Comparison of ENCODE assay signal across 28 cellular contexts in the genomic region with DNA sequence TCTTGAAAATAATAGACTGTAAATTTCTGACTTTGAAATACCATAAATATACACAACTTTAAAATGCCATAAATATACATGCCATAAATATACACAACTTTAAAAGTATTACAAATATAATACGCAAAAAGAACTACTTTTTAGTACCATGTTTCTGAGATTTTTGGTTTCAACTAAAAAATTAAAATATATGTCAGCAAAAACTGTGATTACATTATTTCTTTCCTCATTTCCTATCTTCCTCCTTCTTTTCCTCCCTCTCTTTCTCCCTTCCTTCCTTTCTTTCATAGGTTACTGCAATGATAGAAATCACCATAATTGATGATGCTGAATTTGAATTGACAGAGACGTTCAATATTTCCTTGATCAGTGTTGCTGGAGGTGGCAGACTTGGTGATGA.
A peak's percentile ranks its signal among the peaks of the same experiment; 100 is the strongest.
DNase-seq lines count a peak whose midpoint lies in the region; ATAC-seq, FAIRE-seq and TF ChIP-seq lines count a peak whose summit lies in the region.
"Had no signal": no experiment of that assay in that cellular context is flagged by ENCODE, and none has a peak within 500 bp of the region (broad histone marks: within the 10 kb centered on the region; RNA-seq: fewer than 3 reads in every experiment).

No MANE protein-coding gene starts in this region.

- no peak overlapping the region for H2AFZ ChIP-seq in HepG2 (ENCODE audit: low read length)

- DNase-seq in HepG2 (ENCODE audit: low spot score) (no peak), right lobe of liver (no peak), WTC11 (ENCODE audit: low spot score) (no peak), A673 (ENCODE audit: low spot score) (no peak), NCI-H226 (no peak)
- DNase-seq in stimulated activated naive CD4-positive, alpha-beta T cell treated with Interleukin-2 at 50 U/mL for 16 hours (lab: John Stamatoyannopoulos, UW): no peak
- DNase-seq: ACHN; BE2C; C1 segment of cervical spinal cord; CD4-positive, alpha-beta memory T cell; CD4-positive, CD25-positive, alpha-beta regulatory T cell; CD8-positive, alpha-beta memory T cell; COR-L47; DMS 273 treated with DMSO at 0.1 percent for 48 hours; DMS153; DMS53; DMS79; DND-41; EL; GDM1 had no signal

- H3K27me3 ChIP-seq in HepG2 (ENCODE audit: control insufficient read depth in 1 of 2, insufficient read depth in 2 of 2, low read length in 2 of 2): no peaks in the 10 kb centered on the region
- H3K27me3 ChIP-seq in right lobe of liver: no peaks in the 10 kb centered on the region
- H3K27me3 ChIP-seq in A673 (replicated peaks; ENCODE audit: insufficient read depth, low read depth, low read length, poor library complexity): no peaks in the 10 kb centered on the region
- H3K27me3 ChIP-seq: BLaER1 had no signal

- CTCF ChIA-PET in HepG2 (lab: Yijun Ruan, JAX; ENCODE audit: low intra/inter-chr PET ratio, low total read pairs) (no interaction called here), WTC11 (lab: Charles Lee) (no interaction called here), A673 (lab: Charles Lee) (no interaction called here)

- no peak overlapping the region for H3K4me2 ChIP-seq in HepG2 (ENCODE audit: low read depth, low read length)
- H3K4me2 ChIP-seq: A549, BLaER1 had no signal

- peak overlapping the region; percentile 22 for H3K27ac Mint-ChIP-seq in WTC11
- H3K27ac Mint-ChIP-seq: CD14-positive monocyte; CD4-positive, alpha-beta memory T cell; CD4-positive, CD25-positive, alpha-beta regulatory T cell; CD8-positive, alpha-beta memory T cell had no signal

- H3K4me3 Mint-ChIP-seq in WTC11: no peak overlapping the region
- H3K4me3 Mint-ChIP-seq: CD14-positive monocyte; CD4-positive, alpha-beta memory T cell; CD4-positive, CD25-positive, alpha-beta regulatory T cell; CD8-positive, alpha-beta memory T cell had no signal

- no peaks in the 10 kb centered on the region for H4K20me1 ChIP-seq in HepG2 (ENCODE audit: insufficient read depth, low read length)
- H4K20me1 ChIP-seq: BLaER1 had no signal

- WGBS in HepG2 (ENCODE audit: low lambda C conversion rate): 11% methylated on average over 2 of the region's 2 CpGs
- 46% methylated on average over 2 of the region's 2 CpGs for WGBS in right lobe of liver (ENCODE audit: insufficient coverage, low coverage, low lambda C conversion rate, missing lambda C conversion rate)

- TF ChIP-seq CTCF in HepG2 (CRISPR knock-in tag; IDR thresholded peaks at IDR 0.05) (no peak), right lobe of liver (IDR thresholded peaks at IDR 0.05) (no peak), WTC11 (IDR thresholded peaks at IDR 0.05) (no peak), A673 (conservative IDR thresholded peaks at IDR 0.05; ENCODE audit: low read depth, low read length) (no peak)

- H3K9ac ChIP-seq in HepG2 (ENCODE audit: insufficient read depth, low read depth, low read length): no peak overlapping the region
- H3K9ac ChIP-seq: BLaER1 had no signal

- BruUV-seq in HepG2 (replicated peaks; lab: Mats Ljungman, UMichigan): no TSS peak
- BruUV-seq in A673 (replicated peaks; lab: Mats Ljungman, UMichigan): no TSS peak

- H3K4me1 Mint-ChIP-seq in WTC11: no peaks in the 10 kb centered on the region
- H3K4me1 Mint-ChIP-seq: CD14-positive monocyte; CD4-positive, alpha-beta memory T cell; CD4-positive, CD25-positive, alpha-beta regulatory T cell; CD8-positive, alpha-beta memory T cell had no signal

- no peak for TF ChIP-seq POLR2A in HepG2 (IDR thresholded peaks at IDR 0.05; ENCODE audit: insufficient read depth in 1 of 2, low read depth in 2 of 2, low read length in 2 of 2)
- no peak for TF ChIP-seq POLR2A in right lobe of liver (IDR thresholded peaks at IDR 0.05)

- H3K4me1 ChIP-seq in HepG2 (ENCODE audit: insufficient read depth, low read length) (no peaks in the 10 kb centered on the region), right lobe of liver (no peaks in the 10 kb centered on the region), A673 (ENCODE audit: insufficient read depth, low read length, poor library complexity, severe bottlenecking) (no peaks in the 10 kb centered on the region)
- H3K4me1 ChIP-seq: A549, BE2C, BLaER1 had no signal

- H3K36me3 Mint-ChIP-seq in WTC11: peaks cover 26% of the 10 kb centered on the region
- H3K36me3 Mint-ChIP-seq: CD14-positive monocyte; CD4-positive, alpha-beta memory T cell; CD4-positive, CD25-positive, alpha-beta regulatory T cell; CD8-positive, alpha-beta memory T cell had no signal

- in situ Hi-C loops in HepG2 (cut with HindIII; ENCODE audit: extremely low pct_ligation_motif_present, low pct_unique_long_range_greater_than_20kb): no loop called here

- no peak for TF ChIP-seq RAD21 in HepG2 (CRISPR knock-in tag; IDR thresholded peaks at IDR 0.05)

- H3K9me3 Mint-ChIP-seq in WTC11: no peaks in the 10 kb centered on the region
- H3K9me3 Mint-ChIP-seq: CD4-positive, alpha-beta memory T cell; CD4-positive, CD25-positive, alpha-beta regulatory T cell; CD8-positive, alpha-beta memory T cell had no signal

- no peak overlapping the region for H3K27ac ChIP-seq in HepG2 (ENCODE audit: extremely low read length, insufficient read depth, low read length)
- no peak overlapping the region for H3K27ac ChIP-seq in right lobe of liver
- no peak overlapping the region for H3K27ac ChIP-seq in A673 (ENCODE audit: low read depth, low read length, poor library complexity, severe bottlenecking)
- H3K27ac ChIP-seq: 22Rv1, A549, BLaER1 had no signal

- H3K4me3 ChIP-seq in HepG2 (replicated peaks in 1 of 3; ENCODE audit: insufficient read depth in 1 of 3, low read depth in 2 of 3, low read length in 3 of 3): no peak overlapping the region
- no peak overlapping the region for H3K4me3 ChIP-seq in right lobe of liver
- H3K4me3 ChIP-seq in A673 (ENCODE audit: low read depth, low read length, poor library complexity, severe bottlenecking): no peak overlapping the region
- H3K4me3 ChIP-seq: A549, BLaER1, GM12878 had no signal

- TF ChIP-seq EP300 in HepG2 (IDR thresholded peaks at IDR 0.05; ENCODE audit: low read depth in 2 of 2, low read length in 2 of 2) (no peak), HepG2 (CRISPR knock-in tag; IDR thresholded peaks at IDR 0.05; ENCODE audit: borderline replicate concordance) (no peak)

- H3K9me3 ChIP-seq in HepG2 (ENCODE audit: low read length) (no peaks in the 10 kb centered on the region), right lobe of liver (no peaks in the 10 kb centered on the region), A673 (ENCODE audit: low read depth, low read length, poor library complexity, severe bottlenecking) (no peaks in the 10 kb centered on the region)
- H3K9me3 ChIP-seq: A549, BE2C, BLaER1 had no signal

- intact Hi-C loops in HepG2 (cut with micrococcal nuclease; ENCODE audit: unreplicated experiment) (no loop called here), right lobe of liver (cut with DNase I) (no loop called here), A673 (cut with micrococcal nuclease; ENCODE audit: unreplicated experiment) (no loop called here)

- H3K27me3 Mint-ChIP-seq in WTC11 (ENCODE audit: low read depth): no peaks in the 10 kb centered on the region

- FAIRE-seq in HepG2 (lab: Jason Lieb, UNC): no peak
- peak; percentile 28 for FAIRE-seq in colon (lab: Jason Lieb, UNC)
- FAIRE-seq: A549, GM12878, GM12892, GM18507 had no signal

- H3K36me3 ChIP-seq in HepG2 (replicated peaks in 1 of 2; ENCODE audit: control insufficient read depth in 1 of 2, insufficient read depth in 2 of 2, low read length in 2 of 2) (no peaks in the 10 kb centered on the region), right lobe of liver (no peaks in the 10 kb centered on the region), A673 (ENCODE audit: insufficient read depth, low read length, poor library complexity, severe bottlenecking) (no peaks in the 10 kb centered on the region)
- H3K36me3 ChIP-seq: BE2C, BLaER1 had no signal

- no peaks in the 10 kb centered on the region for H3K79me2 ChIP-seq in HepG2 (ENCODE audit: insufficient read depth, low read length)

- POLR2A ChIA-PET in HepG2 (lab: Yijun Ruan, JAX) (no interaction called here), WTC11 (lab: Charles Lee) (no interaction called here), A673 (lab: Charles Lee; ENCODE audit: low non-redundant PET) (no interaction called here)

- no peak for ATAC-seq in HepG2
- ATAC-seq in right lobe of liver: no peak
- no peak for ATAC-seq in WTC11
- ATAC-seq: A549, GM12878 had no signal

TF ChIP-seq in HepG2, 621 proteins besides CTCF, POLR2A, EP300 and RAD21:
- TF ChIP-seq HMG20B (CRISPR knock-in tag; conservative IDR thresholded peaks at IDR 0.05): no peak
- TF ChIP-seq, protein P1, sequence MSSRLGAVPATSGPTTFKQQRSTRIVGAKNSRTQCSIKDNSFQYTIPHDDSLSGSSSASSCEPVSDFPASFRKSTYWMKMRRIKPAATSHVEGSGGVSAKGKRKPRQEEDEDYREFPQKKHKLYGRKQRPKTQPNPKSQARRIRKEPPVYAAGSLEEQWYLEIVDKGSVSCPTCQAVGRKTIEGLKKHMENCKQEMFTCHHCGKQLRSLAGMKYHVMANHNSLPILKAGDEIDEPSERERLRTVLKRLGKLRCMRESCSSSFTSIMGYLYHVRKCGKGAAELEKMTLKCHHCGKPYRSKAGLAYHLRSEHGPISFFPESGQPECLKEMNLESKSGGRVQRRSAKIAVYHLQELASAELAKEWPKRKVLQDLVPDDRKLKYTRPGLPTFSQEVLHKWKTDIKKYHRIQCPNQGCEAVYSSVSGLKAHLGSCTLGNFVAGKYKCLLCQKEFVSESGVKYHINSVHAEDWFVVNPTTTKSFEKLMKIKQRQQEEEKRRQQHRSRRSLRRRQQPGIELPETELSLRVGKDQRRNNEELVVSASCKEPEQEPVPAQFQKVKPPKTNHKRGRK (CRISPR knock-in tag; IDR thresholded peaks at IDR 0.05): no peak
- TF ChIP-seq MAFK (conservative IDR thresholded peaks at IDR 0.05 in 1 of 2, IDR thresholded peaks at IDR 0.05 in 1 of 2; ENCODE audit: low read length in 2 of 2): peak; percentile 8 to 43; a peak in 1 of 4 replicates

TF ChIP-seq in WTC11, 78 proteins besides CTCF, POLR2A, EP300 and RAD21 (continues in another document):
- TF ChIP-seq IRF1 (CRISPR knock-in tag; IDR thresholded peaks at IDR 0.05): no peak
- no peak for TF ChIP-seq ZNF138 (CRISPR knock-in tag; conservative IDR thresholded peaks at IDR 0.05)
- TF ChIP-seq NFATC4 (CRISPR knock-in tag; IDR thresholded peaks at IDR 0.05): no peak
- no peak for TF ChIP-seq OVOL2 (CRISPR knock-in tag; IDR thresholded peaks at IDR 0.05; ENCODE audit: borderline replicate concordance)
